In the genomic region with DNA sequence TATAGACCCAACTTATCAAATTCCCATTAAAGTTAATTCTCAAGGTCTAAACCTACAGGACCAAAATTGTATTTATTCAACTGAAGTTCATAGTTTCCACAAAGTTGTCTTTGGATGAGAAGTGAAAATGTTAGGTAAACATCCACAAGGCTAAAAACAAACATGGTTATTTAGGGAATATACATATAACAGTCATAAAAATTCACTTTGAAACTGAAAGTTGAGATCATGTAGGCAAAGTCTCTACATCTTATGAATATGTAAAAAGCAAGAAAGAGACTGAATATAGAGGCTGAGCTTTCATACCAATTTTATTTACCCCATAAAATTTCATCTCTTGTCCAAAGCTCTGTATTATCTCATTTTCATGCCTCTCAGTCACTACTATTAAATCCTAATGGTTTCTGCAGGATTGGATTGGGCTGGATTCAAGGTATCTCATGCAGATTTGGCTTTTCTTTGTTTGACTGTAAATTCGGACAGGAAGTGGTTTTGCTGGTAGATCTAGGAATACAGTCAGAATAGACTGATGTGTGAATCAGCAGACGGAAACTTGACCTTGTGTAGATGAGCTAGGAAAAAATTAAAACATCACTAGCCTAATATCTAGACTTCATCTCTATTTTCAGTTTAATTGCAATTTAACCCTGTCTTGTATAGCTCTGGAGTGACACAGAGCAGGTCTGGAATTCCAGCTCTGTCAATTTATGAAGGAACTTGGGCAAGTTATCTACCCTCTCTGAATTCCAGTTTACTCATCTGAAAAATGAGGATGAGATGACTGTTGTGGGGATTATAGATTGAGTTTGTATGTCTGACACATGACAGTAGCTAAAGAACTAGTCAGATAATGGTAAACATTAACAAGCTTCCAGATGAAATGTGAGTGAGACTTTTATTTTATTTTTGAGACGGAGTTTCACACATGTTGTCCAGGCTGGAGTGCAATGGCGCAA, we compare ENCODE assay signal across 14 cellular contexts. TPM values are rescaled to one million over a fixed set of nuclear protein-coding genes. Genes with fewer than 3 reads are reported as not detected.
DNase-seq lines count a peak whose midpoint lies in the region; ATAC-seq, FAIRE-seq and TF ChIP-seq lines count a peak whose summit lies in the region.
"Had no signal": no experiment of that assay in that cellular context is flagged by ENCODE, and none has a peak within 500 bp of the region (broad histone marks: within the 10 kb centered on the region; RNA-seq: fewer than 3 reads in every experiment).

No MANE protein-coding gene starts in this region.

- no peaks in the 10 kb centered on the region for H3K27me3 ChIP-seq in astrocyte (ENCODE audit: insufficient read depth, low read length)
- peaks cover 25% of the 10 kb centered on the region for H3K27me3 ChIP-seq in smooth muscle cell (ENCODE audit: low read depth)
- H3K27me3 ChIP-seq: adrenal gland had no signal

- H3K4me3 ChIP-seq in astrocyte (ENCODE audit: insufficient read depth, low read depth, low read length) (no peak overlapping the region), smooth muscle cell (no peak overlapping the region)
- H3K4me3 ChIP-seq: adrenal gland, spleen had no signal

- WGBS in smooth muscle cell (ENCODE audit: low lambda C conversion rate), result 62% methylated on average over 4 of the region's 4 CpGs

- no peak overlapping the region for H3K4me2 ChIP-seq in astrocyte (ENCODE audit: low read length)
- H3K4me2 ChIP-seq in smooth muscle cell, result no peak overlapping the region

- H3K4me3 Mint-ChIP-seq in astrocyte (ENCODE audit: unreplicated experiment), result no peak overlapping the region
- H3K4me3 Mint-ChIP-seq: naive thymus-derived CD8-positive, alpha-beta T cell had no signal

- H2AFZ ChIP-seq in astrocyte (ENCODE audit: low read depth, low read length) (no peak overlapping the region), smooth muscle cell (ENCODE audit: low read depth) (no peak overlapping the region)

- H3K9me3 ChIP-seq in astrocyte (ENCODE audit: insufficient read depth, low read depth, low read length) (no peaks in the 10 kb centered on the region), smooth muscle cell (replicated peaks; ENCODE audit: low read depth) (no peaks in the 10 kb centered on the region)
- H3K9me3 ChIP-seq: adrenal gland, spleen had no signal

- no peaks in the 10 kb centered on the region for H3F3A ChIP-seq in smooth muscle cell (ENCODE audit: low read depth)

- DNase-seq in EH (ENCODE audit: low read depth), result peak; percentile 60
- peak; percentile 17 for DNase-seq in GM20000 (ENCODE audit: low spot score)
- DNase-seq in astrocyte (ENCODE audit: low read depth), result peak; percentile 41
- DNase-seq in SW480 (ENCODE audit: low spot score), result no peak
- no peak for DNase-seq in smooth muscle cell (lab: John Stamatoyannopoulos, UW; ENCODE audit: unreplicated experiment)
- DNase-seq in stimulated activated CD4-positive, alpha-beta T cell treated with anti-CD3 and anti-CD28 coated beads, Interleukin-1b, Interleukin-23, amount 100 ng/mL, for 48 hours, result no peak
- no peak for DNase-seq in activated CD4-positive, alpha-beta T cell treated with anti-CD3 and anti-CD28 coated beads, Interleukin-2, amount 50 U/mL, for 48 hours
- DNase-seq: activated CD8-positive, alpha-beta memory T cell treated with anti-CD3 and anti-CD28 coated beads for 24 hours; adrenal gland; Karpas-422; naive thymus-derived CD8-positive, alpha-beta T cell; spleen had no signal

- H3K4me1 ChIP-seq in astrocyte (ENCODE audit: insufficient read depth, low read length) (no peaks in the 10 kb centered on the region), smooth muscle cell (ENCODE audit: low read depth) (no peaks in the 10 kb centered on the region)
- H3K4me1 ChIP-seq: adrenal gland, spleen had no signal

- H3K36me3 Mint-ChIP-seq in astrocyte (ENCODE audit: low read depth, unreplicated experiment), result no peaks in the 10 kb centered on the region
- H3K36me3 Mint-ChIP-seq: naive thymus-derived CD8-positive, alpha-beta T cell had no signal

- H4K20me1 ChIP-seq in astrocyte (ENCODE audit: insufficient read depth, low read length), result no peaks in the 10 kb centered on the region
- no peaks in the 10 kb centered on the region for H4K20me1 ChIP-seq in smooth muscle cell (ENCODE audit: low read depth)

- H3K27ac ChIP-seq in astrocyte (ENCODE audit: low read depth, low read length) (no peak overlapping the region), smooth muscle cell (ENCODE audit: low read depth) (no peak overlapping the region)
- H3K27ac ChIP-seq: adrenal gland, spleen had no signal

- TF ChIP-seq CTCF in GM20000 (IDR thresholded peaks at IDR 0.05; ENCODE audit: extremely low read depth, missing control alignments), result no peak
- no peak for TF ChIP-seq CTCF in astrocyte (IDR thresholded peaks at IDR 0.05; ENCODE audit: insufficient read depth, low read depth, low read length)
- TF ChIP-seq CTCF in smooth muscle cell (IDR thresholded peaks at IDR 0.05; ENCODE audit: borderline replicate concordance, insufficient read depth, poor library complexity, severe bottlenecking), result no peak

- H3K79me2 ChIP-seq in astrocyte (ENCODE audit: insufficient read depth, low read length) (no peaks in the 10 kb centered on the region), smooth muscle cell (ENCODE audit: low read depth) (no peaks in the 10 kb centered on the region)

- H3K9me3 Mint-ChIP-seq in astrocyte (ENCODE audit: unreplicated experiment), result no peaks in the 10 kb centered on the region

- peaks cover 3% of the 10 kb centered on the region for H3K27me3 Mint-ChIP-seq in astrocyte (ENCODE audit: low read depth, unreplicated experiment)

- H3K9ac ChIP-seq in astrocyte (ENCODE audit: low read length) (no peak overlapping the region), smooth muscle cell (ENCODE audit: low read depth) (no peak overlapping the region)

- peak; percentile 57 for ATAC-seq in HG03342 (IDR thresholded peaks at IDR 0.05; ENCODE audit: unreplicated experiment)
- ATAC-seq: naive thymus-derived CD8-positive, alpha-beta T cell had no signal

- peaks cover 6% of the 10 kb centered on the region for H3K4me1 Mint-ChIP-seq in astrocyte (ENCODE audit: low read depth, unreplicated experiment)
- H3K4me1 Mint-ChIP-seq: naive thymus-derived CD8-positive, alpha-beta T cell had no signal

- H3K27ac Mint-ChIP-seq in astrocyte (ENCODE audit: unreplicated experiment), result no peak overlapping the region
- H3K27ac Mint-ChIP-seq: naive thymus-derived CD8-positive, alpha-beta T cell had no signal

- no peak for FAIRE-seq in astrocyte (lab: Jason Lieb, UNC)
- FAIRE-seq: endometrium had no signal

- H3K36me3 ChIP-seq in astrocyte (ENCODE audit: insufficient read depth, low read length) (no peaks in the 10 kb centered on the region), smooth muscle cell (ENCODE audit: low read depth) (no peaks in the 10 kb centered on the region)
- H3K36me3 ChIP-seq: adrenal gland, spleen had no signal

RNA-seq across cellular contexts. Expression of gene SKAP2, which starts 27.3 kb away (rescaled TPM):
- total RNA-seq in astrocyte (10.1 and 17.3 TPM in 2 replicates), smooth muscle cell (5.6 and 14.8 TPM in 2 replicates)
- 6.7 and 7.7 TPM in 2 replicates for polyA plus RNA-seq in smooth muscle cell

Comparison
In these comparisons a context has a peak if more than half of its experiments do, and no peak if none do; other contexts are left out.
1. DNase-seq: peak in EH (single experiment), GM20000 (single experiment) and astrocyte (single experiment); none in SW480 (single experiment), smooth muscle cell (single experiment), stimulated activated CD4-positive, alpha-beta T cell treated with anti-CD3 and anti-CD28 coated beads, Interleukin-1b, Interleukin-23, amount 100 ng/mL, for 48 hours (single experiment) and activated CD4-positive, alpha-beta T cell treated with anti-CD3 and anti-CD28 coated beads, Interleukin-2, amount 50 U/mL, for 48 hours (0 of 2).